Comparison of ENCODE assay signal across 16 cellular contexts in the genomic region with DNA sequence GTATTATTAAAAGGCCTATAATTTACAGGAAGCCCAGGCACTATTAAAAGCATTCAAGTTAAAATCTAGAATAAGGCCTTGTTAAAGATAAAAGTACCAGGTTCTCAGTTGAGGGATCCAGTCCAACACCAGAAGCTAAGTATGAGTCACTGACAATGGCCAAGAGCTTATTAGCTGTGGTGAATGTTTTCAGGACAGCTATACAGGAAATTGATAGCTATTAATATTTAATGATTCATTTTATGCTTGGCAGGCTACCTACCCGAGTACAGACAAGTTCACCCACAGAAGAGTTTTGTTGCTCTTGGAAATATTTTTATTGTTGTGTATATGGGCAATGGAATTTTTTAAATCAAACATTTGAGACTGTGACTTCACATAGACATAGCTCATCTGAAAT.
DNase-seq lines count a peak whose midpoint lies in the region; ATAC-seq and TF ChIP-seq lines count a peak whose summit lies in the region.
"Had no signal": no experiment of that assay in that cellular context is flagged by ENCODE, and none has a peak within 500 bp of the region (broad histone marks: within the 10 kb centered on the region; RNA-seq: fewer than 3 reads in every experiment).

No MANE protein-coding gene starts in this region.

- ATAC-seq in GM19452 (IDR thresholded peaks at IDR 0.05; ENCODE audit: unreplicated experiment) (peak; percentile 75), GM18498 (IDR thresholded peaks at IDR 0.05; ENCODE audit: unreplicated experiment) (no peak)
- ATAC-seq: activated CD4-positive, CD25-positive, alpha-beta regulatory T cell treated with anti-CD3 and anti-CD28 coated beads, Interleukin-2, amount 50 U/mL, for 24 hours; natural killer cell; right lobe of liver had no signal

- no peaks in the 10 kb centered on the region for H3K36me3 ChIP-seq in uterus
- H3K36me3 ChIP-seq: right lobe of liver had no signal

- in situ Hi-C loops in astrocyte of the spinal cord (cut with HindIII; ENCODE audit: low sequenced_read_pairs): no loop called here

- no peaks in the 10 kb centered on the region for H3K27me3 ChIP-seq in uterus
- H3K27me3 ChIP-seq: right lobe of liver had no signal

- no peak for TF ChIP-seq POLR2A in uterus (IDR thresholded peaks at IDR 0.05)

- H3K4me3 ChIP-seq in astrocyte of the spinal cord (ENCODE audit: low read depth, low read length) (no peak overlapping the region), retinal pigment epithelial cell (ENCODE audit: low read length) (no peak overlapping the region), uterus (no peak overlapping the region)
- H3K4me3 ChIP-seq: right lobe of liver had no signal

- TF ChIP-seq CTCF in astrocyte of the spinal cord (IDR thresholded peaks at IDR 0.05; ENCODE audit: low read depth, low read length) (no peak), retinal pigment epithelial cell (conservative IDR thresholded peaks at IDR 0.05; ENCODE audit: low read depth, low read length) (no peak), uterus (IDR thresholded peaks at IDR 0.05) (no peak)

- H3K27ac ChIP-seq in uterus: no peak overlapping the region
- H3K27ac ChIP-seq: right lobe of liver had no signal

- no peaks in the 10 kb centered on the region for H3K9me3 ChIP-seq in uterus
- H3K9me3 ChIP-seq: right lobe of liver had no signal

- no peaks in the 10 kb centered on the region for H3K4me1 ChIP-seq in uterus
- H3K4me1 ChIP-seq: right lobe of liver had no signal

- DNase-seq in HPDE6-E6E7 (ENCODE audit: extremely low spot score) (peak; percentile 63), astrocyte of the spinal cord (ENCODE audit: low read depth, low spot score) (peak; percentile 75), retinal pigment epithelial cell (ENCODE audit: low read depth) (peak; percentile 61), uterus (no peak), T-helper 1 cell (no peak)
- DNase-seq: activated T-cell treated with anti-CD3 and anti-CD28 coated beads, Interleukin-2, amount 50 U/mL, for 48 hours; amygdala; CD4-positive, alpha-beta memory T cell; effector CD8-positive, alpha-beta T cell; glutamatergic neuron; natural killer cell; NCI-H1436; right lobe of liver had no signal

- intact Hi-C loops in uterus (cut with DNase I; ENCODE audit: low total_unique reads): no loop called here

Comparison
In these comparisons a context has a peak if more than half of its experiments do, and no peak if none do; other contexts are left out.
1. DNase-seq: peak in HPDE6-E6E7 (single experiment), astrocyte of the spinal cord (single experiment) and retinal pigment epithelial cell (single experiment); none in uterus (0 of 2) and T-helper 1 cell (0 of 5).